In the genomic region with DNA sequence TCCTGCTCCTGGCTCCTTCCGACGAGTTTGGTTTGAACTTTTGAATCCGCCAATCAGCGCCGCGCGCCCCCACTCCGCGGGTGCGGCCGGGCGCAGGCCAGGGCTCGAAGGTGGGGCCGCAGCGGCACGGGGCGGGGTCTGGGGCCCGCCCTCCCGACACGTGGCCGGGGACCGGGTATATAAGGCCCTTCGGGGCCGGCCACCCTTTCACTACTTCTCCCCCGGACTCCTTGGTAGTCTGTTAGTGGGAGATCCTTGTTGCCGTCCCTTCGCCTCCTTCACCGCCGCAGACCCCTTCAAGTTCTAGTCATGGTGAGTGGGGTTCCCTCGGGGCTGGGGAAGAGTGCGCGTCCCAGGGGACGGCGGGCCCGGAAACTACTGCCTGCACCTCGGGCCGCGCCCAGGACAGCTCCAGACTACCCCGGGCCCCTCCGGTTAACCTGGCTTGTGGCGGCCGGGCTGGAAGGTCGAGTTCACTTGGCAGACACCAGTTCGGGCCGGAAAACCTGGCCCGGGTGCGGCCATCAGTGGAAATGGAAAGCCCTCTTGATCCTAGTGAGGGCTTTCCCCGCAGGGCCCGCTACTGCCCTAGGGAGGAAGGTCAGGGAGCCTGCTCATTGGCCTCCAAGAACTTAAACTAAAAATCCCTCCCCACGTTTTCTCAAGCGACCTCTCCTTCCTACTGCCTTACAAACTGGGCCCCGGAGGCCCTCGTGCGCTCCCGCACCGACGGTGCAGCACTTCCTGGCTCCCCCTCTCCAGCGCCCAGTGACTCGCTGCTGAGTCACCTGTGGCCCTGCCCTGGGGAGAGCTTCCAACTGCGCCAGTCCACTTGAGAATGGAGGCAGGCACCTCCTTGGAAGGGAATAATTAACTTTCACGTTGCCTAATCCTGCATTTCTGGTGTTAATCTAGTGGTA, we compare ENCODE assay signal across 8 cellular contexts. TPM values are rescaled to one million over a fixed set of nuclear protein-coding genes. Genes with fewer than 3 reads are reported as not detected.
DNase-seq lines count a peak whose midpoint lies in the region; ATAC-seq, FAIRE-seq and TF ChIP-seq lines count a peak whose summit lies in the region.

A gene (plus strand): TSS at position 210 of the 920 bp plus-strand sequence. CDS start 100 bp downstream, at position 310.

- POLR2A ChIA-PET in A549 (lab: Yijun Ruan, JAX), result interaction anchor here (0.5 to 4.7 kb wide), 22 partner anchors 9 to 476 kb away, joined by 3 to 38 read pairs (median 4); a partner anchor contains a TSS

- no peak for TF ChIP-seq CTCF in A549 (IDR thresholded peaks at IDR 0.05)
- no peak for TF ChIP-seq CTCF in WI38 (IDR thresholded peaks at IDR 0.05; ENCODE audit: low read depth, low read length)
- peak in 1 of 2 donors; percentile 14 for TF ChIP-seq CTCF in mammary epithelial cell (conservative IDR thresholded peaks at IDR 0.05 in 1 of 2, IDR thresholded peaks at IDR 0.05 in 1 of 2; ENCODE audit: extremely low read depth in 1 of 2, insufficient read depth in 1 of 2, low read depth in 1 of 2, low read length in 2 of 2)

- 2% methylated on average over 41 of the region's 61 CpGs for WGBS in A549 (ENCODE audit: missing lambda C conversion rate)
- 3% methylated on average over 21 of the region's 61 CpGs for WGBS in mammary epithelial cell (ENCODE audit: low coverage, missing lambda C conversion rate)

- intact Hi-C loops in mammary epithelial cell (cut with micrococcal nuclease), result loop anchor here (1.0 to 2.0 kb wide), 2 partner anchors 30 to 135 kb away; no protein-coding TSS in a partner anchor

- H2AFZ ChIP-seq in mammary epithelial cell (ENCODE audit: low read depth, low read length), result peak within 1 kb of the TSS; percentile 86

- in situ Hi-C loops in mammary epithelial cell (cut with MboI; ENCODE audit: low sequenced_read_pairs in 2 of 2), result no loop called here

- H3K79me2 ChIP-seq in mammary epithelial cell (ENCODE audit: insufficient read depth, low read length), result peaks cover 61% of the 10 kb centered on the region

- DNase-seq in A549 (ENCODE audit: low read depth in 1 of 2, low spot score in 1 of 2) (peak; percentile 91 to 97), NCI-H2171 (lab: John Stamatoyannopoulos, UW) (peak; percentile 89), mammary epithelial cell (peak; percentile 95), iPS-NIHi7 (ENCODE audit: extremely low spot score) (peak; percentile 99), smooth muscle cell of the brain vasculature (ENCODE audit: low read depth, low spot score) (peak; percentile 76)

- H3K9ac ChIP-seq in mammary epithelial cell (ENCODE audit: insufficient read depth, low read length), result peak within 1 kb of the TSS; percentile 96

- TSS peak; percentile 64 for BruUV-seq in mammary epithelial cell (replicated peaks; lab: Mats Ljungman, UMichigan)

- peaks cover 13% of the 10 kb centered on the region for H3K36me3 ChIP-seq in mammary epithelial cell (ENCODE audit: insufficient read depth, low read length)

- FAIRE-seq in A549 (lab: Jason Lieb, UNC), result no peak

- H4K20me1 ChIP-seq in mammary epithelial cell (ENCODE audit: insufficient read depth, low read length), result peaks cover 7% of the 10 kb centered on the region

- H3K4me1 ChIP-seq in A549 (peaks cover 36% of the 10 kb centered on the region), mammary epithelial cell (ENCODE audit: insufficient read depth, low read length) (peaks cover 48% of the 10 kb centered on the region)

- no peak for TF ChIP-seq RAD21 in A549 (conservative IDR thresholded peaks at IDR 0.05 in 1 of 2, IDR thresholded peaks at IDR 0.05 in 1 of 2)

- no peaks in the 10 kb centered on the region for H3K27me3 ChIP-seq in mammary epithelial cell (ENCODE audit: insufficient read depth, low read length)

- peak within 1 kb of the TSS; percentile 94 to 100 for H3K27ac ChIP-seq in A549
- H3K27ac ChIP-seq in mammary epithelial cell (ENCODE audit: insufficient read depth, low read depth, low read length), result peak within 1 kb of the TSS; percentile 94

- no peaks in the 10 kb centered on the region for H3K9me3 ChIP-seq in A549
- no peaks in the 10 kb centered on the region for H3K9me3 ChIP-seq in mammary epithelial cell (replicated peaks; ENCODE audit: insufficient read depth, low read length)

- ATAC-seq in A549 (peak; percentile 81 to 85), GM18867 (IDR thresholded peaks at IDR 0.05; ENCODE audit: unreplicated experiment) (peak; percentile 87), HG03097 (IDR thresholded peaks at IDR 0.05; ENCODE audit: low FRiP score, unreplicated experiment) (peak; percentile 86)

- H3K4me3 ChIP-seq in A549, result peak within 1 kb of the TSS; percentile 71
- peak within 1 kb of the TSS; percentile 97 for H3K4me3 ChIP-seq in WI38 (ENCODE audit: low read depth, low read length)
- peak within 1 kb of the TSS; percentile 75 to 99 (median 89) for H3K4me3 ChIP-seq in mammary epithelial cell (replicated peaks in 1 of 3; ENCODE audit: insufficient read depth in 1 of 3, low read depth in 2 of 3, low read length in 3 of 3)

- dilution Hi-C loops in mammary epithelial cell (cut with HindIII; ENCODE audit: low sequenced_read_pairs), result loop anchor here (5.0 to 10.0 kb wide), 2 partner anchors 50 to 102 kb away; a partner anchor contains a TSS

- peak; percentile 99 for TF ChIP-seq POLR2A in A549 (IDR thresholded peaks at IDR 0.05; ENCODE audit: low read length)

- CTCF ChIA-PET in A549 (lab: Yijun Ruan, JAX) (interaction anchor here (1.3 to 15.0 kb wide), 5 partner anchors 26 to 288 kb away, joined by 4 to 164 read pairs (median 14); a partner anchor contains a TSS), mammary epithelial cell (lab: Charles Lee; ENCODE audit: low non-redundant PET) (no interaction called here)

- no peak for TF ChIP-seq EP300 in A549 (IDR thresholded peaks at IDR 0.05)

- H3K4me2 ChIP-seq in A549 (peak within 1 kb of the TSS; percentile 94), mammary epithelial cell (ENCODE audit: insufficient read depth, low read depth, low read length) (peak within 1 kb of the TSS; percentile 76)

TF ChIP-seq in A549, 52 proteins besides CTCF, POLR2A, EP300 and RAD21 (continues in another document):
- TF ChIP-seq CBX8 (IDR thresholded peaks at IDR 0.05) (0 out of 2 replicates have a peak, but pooled peaks have one; percentile 56), SREBF2 (IDR thresholded peaks at IDR 0.05) (no peak), TFCP2L1 (CRISPR knock-in tag; IDR thresholded peaks at IDR 0.05) (peak; percentile 77; the same call in 1 of the 2 replicates), NPAS2 (CRISPR knock-in tag; IDR thresholded peaks at IDR 0.05; ENCODE audit: borderline replicate concordance) (0 out of 2 replicates have a peak, but pooled peaks have one; percentile 66), HDAC2 (IDR thresholded peaks at IDR 0.05) (no peak), FOSB (CRISPR knock-in tag; IDR thresholded peaks at IDR 0.05) (peak; percentile 91; the same call in 1 of the 2 replicates), MAZ (IDR thresholded peaks at IDR 0.05; ENCODE audit: borderline replicate concordance, low read depth, low read length) (peak; percentile 57; the same call in 1 of the 2 replicates), BHLHE40 (IDR thresholded peaks at IDR 0.05; ENCODE audit: low read depth, low read length) (no peak), JUNB (IDR thresholded peaks at IDR 0.05) (peak; percentile 80), HOXB13 (CRISPR knock-in tag; IDR thresholded peaks at IDR 0.05; ENCODE audit: low read depth) (no peak), ZFP36 (IDR thresholded peaks at IDR 0.05; ENCODE audit: borderline replicate concordance, partially characterized antibody) (no peak), ZNF302 (CRISPR knock-in tag; IDR thresholded peaks at IDR 0.05) (no peak)
- TF ChIP-seq, protein P1, sequence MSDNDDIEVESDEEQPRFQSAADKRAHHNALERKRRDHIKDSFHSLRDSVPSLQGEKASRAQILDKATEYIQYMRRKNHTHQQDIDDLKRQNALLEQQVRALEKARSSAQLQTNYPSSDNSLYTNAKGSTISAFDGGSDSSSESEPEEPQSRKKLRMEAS (IDR thresholded peaks at IDR 0.05), result peak; percentile 75
- TF ChIP-seq, protein P2, sequence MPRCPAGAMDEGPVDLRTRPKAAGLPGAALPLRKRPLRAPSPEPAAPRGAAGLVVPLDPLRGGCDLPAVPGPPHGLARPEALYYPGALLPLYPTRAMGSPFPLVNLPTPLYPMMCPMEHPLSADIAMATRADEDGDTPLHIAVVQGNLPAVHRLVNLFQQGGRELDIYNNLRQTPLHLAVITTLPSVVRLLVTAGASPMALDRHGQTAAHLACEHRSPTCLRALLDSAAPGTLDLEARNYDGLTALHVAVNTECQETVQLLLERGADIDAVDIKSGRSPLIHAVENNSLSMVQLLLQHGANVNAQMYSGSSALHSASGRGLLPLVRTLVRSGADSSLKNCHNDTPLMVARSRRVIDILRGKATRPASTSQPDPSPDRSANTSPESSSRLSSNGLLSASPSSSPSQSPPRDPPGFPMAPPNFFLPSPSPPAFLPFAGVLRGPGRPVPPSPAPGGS (IDR thresholded peaks at IDR 0.05), result peak; percentile 99
- TF ChIP-seq, protein P3, sequence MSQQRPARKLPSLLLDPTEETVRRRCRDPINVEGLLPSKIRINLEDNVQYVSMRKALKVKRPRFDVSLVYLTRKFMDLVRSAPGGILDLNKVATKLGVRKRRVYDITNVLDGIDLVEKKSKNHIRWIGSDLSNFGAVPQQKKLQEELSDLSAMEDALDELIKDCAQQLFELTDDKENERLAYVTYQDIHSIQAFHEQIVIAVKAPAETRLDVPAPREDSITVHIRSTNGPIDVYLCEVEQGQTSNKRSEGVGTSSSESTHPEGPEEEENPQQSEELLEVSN (IDR thresholded peaks at IDR 0.05; ENCODE audit: borderline replicate concordance, low read depth), result peak; percentile 59; the same call in 1 of the 2 replicates

RNA-seq across cellular contexts. Expression of the gene that starts here (rescaled TPM):
- 1,183 and 1,488 TPM in 2 replicates for polyA plus RNA-seq in A549 (2011; rRNA removed)
- polyA plus RNA-seq in A549 (2012; cell fraction: cytosol; rRNA removed), result 3,774 and 4,321 TPM in 2 replicates
- 3,587 and 3,861 TPM in 2 replicates for polyA plus RNA-seq in A549 (2012; cell fraction: nucleus; rRNA removed)
- 1,577 to 1,940 TPM (median 1,656 TPM) in 3 replicates for polyA plus RNA-seq in A549 (2017; fragmentation: RNase III; extraction: RNeasy Plus Mini Kit Qiagen cat#74134 plus additional on column Dnase treatment)
- 1,919 and 2,604 TPM in 2 replicates for polyA minus RNA-seq in A549 (2011; rRNA and poly(A)+ RNA removed)
- 100 to 1,000 TPM; 455 to 532 TPM for total RNA-seq in mammary epithelial cell
- 3,239 TPM for polyA plus RNA-seq in mammary epithelial cell
- 2,445 TPM for polyA minus RNA-seq in mammary epithelial cell

Comparison
In these comparisons a context has a peak if more than half of its experiments do, and no peak if none do; other contexts are left out.
1. Peak in every context shown above with its lines: DNase-seq, ATAC-seq, H3K4me3 ChIP-seq and H3K27ac ChIP-seq.